Comparison of ENCODE assay signal across 8 cellular contexts in genomic region chr3:143775401-143775970, GRCh38.
A peak's percentile ranks its signal among the peaks of the same experiment; 100 is the strongest.
DNase-seq lines count a peak whose midpoint lies in the region; ATAC-seq and TF ChIP-seq lines count a peak whose summit lies in the region.

No MANE protein-coding gene starts in this region.

- BruUV-seq in mammary epithelial cell (replicated peaks; lab: Mats Ljungman, UMichigan): no TSS peak

- no peaks in the 10 kb centered on the region for H3K79me2 ChIP-seq in mammary epithelial cell (ENCODE audit: insufficient read depth, low read length)

- dilution Hi-C loops in mammary epithelial cell (cut with HindIII; ENCODE audit: low sequenced_read_pairs): no loop called here

- H3K9me3 ChIP-seq in mammary epithelial cell (replicated peaks; ENCODE audit: insufficient read depth, low read length): no peaks in the 10 kb centered on the region
- no peaks in the 10 kb centered on the region for H3K9me3 ChIP-seq in thyroid gland

- intact Hi-C loops in mammary epithelial cell (cut with micrococcal nuclease) (loop anchor here (1.0 to 10.0 kb wide), 3 partner anchors 111 to 1989 kb away; no protein-coding TSS in a partner anchor), thyroid gland (cut with DNase I) (loop anchor here (10.0 kb wide), 1 partner anchor 179 kb away; no protein-coding TSS in a partner anchor)

- WGBS in mammary epithelial cell (ENCODE audit: low coverage, missing lambda C conversion rate): 18% methylated on average over 7 of the region's 7 CpGs
- 18 to 26% methylated on average over 7 of the region's 7 CpGs for WGBS in thyroid gland, 2 donors

- H3K27ac ChIP-seq in mammary epithelial cell (ENCODE audit: insufficient read depth, low read depth, low read length): no peak overlapping the region
- no peak overlapping the region for H3K27ac ChIP-seq in thyroid gland

- ATAC-seq in GM19328 (IDR thresholded peaks at IDR 0.05; ENCODE audit: unreplicated experiment) (peak; percentile 88), HG03378 (IDR thresholded peaks at IDR 0.05; ENCODE audit: unreplicated experiment) (peak; percentile 89)

- peak; percentile 43 to 61 for TF ChIP-seq CTCF in mammary epithelial cell (conservative IDR thresholded peaks at IDR 0.05 in 1 of 2, IDR thresholded peaks at IDR 0.05 in 1 of 2; ENCODE audit: extremely low read depth in 1 of 2, insufficient read depth in 1 of 2, low read depth in 1 of 2, low read length in 2 of 2)
- peak in 4 of 6 experiments; percentile 32 to 67 (median 60) for TF ChIP-seq CTCF in thyroid gland (IDR thresholded peaks at IDR 0.05)

- H3K36me3 ChIP-seq in mammary epithelial cell (ENCODE audit: insufficient read depth, low read length) (no peaks in the 10 kb centered on the region), thyroid gland (no peaks in the 10 kb centered on the region)

- no peaks in the 10 kb centered on the region for H3K27me3 ChIP-seq in mammary epithelial cell (ENCODE audit: insufficient read depth, low read length)
- H3K27me3 ChIP-seq in thyroid gland: no peaks in the 10 kb centered on the region

- peak; percentile 29 for DNase-seq in DMS53 treated with DMSO at 0.1 percent for 48 hours (lab: John Stamatoyannopoulos, UW; ENCODE audit: unreplicated experiment)
- peak; percentile 76 for DNase-seq in NCI-H748 (lab: John Stamatoyannopoulos, UW; ENCODE audit: unreplicated experiment)
- DNase-seq in mammary epithelial cell: peak; percentile 44
- peak; percentile 43 for DNase-seq in kidney tubule cell (ENCODE audit: low spot score)
- DNase-seq in thyroid gland: peak in 1 of 2 donors; percentile 10
- no peak for DNase-seq in stimulated activated CD8-positive, alpha-beta memory T cell treated with anti-CD3 and anti-CD28 coated beads, Interleukin-4, amount 100 ng/mL, for 48 hours

- no peaks in the 10 kb centered on the region for H4K20me1 ChIP-seq in mammary epithelial cell (ENCODE audit: insufficient read depth, low read length)

- H3K4me1 ChIP-seq in mammary epithelial cell (ENCODE audit: insufficient read depth, low read length): peaks cover 9% of the 10 kb centered on the region
- no peaks in the 10 kb centered on the region for H3K4me1 ChIP-seq in thyroid gland

- peak overlapping the region; percentile 76 for H2AFZ ChIP-seq in mammary epithelial cell (ENCODE audit: low read depth, low read length)

- CTCF ChIA-PET in mammary epithelial cell (lab: Charles Lee; ENCODE audit: low non-redundant PET): interaction anchor here (0.5 to 0.7 kb wide), 3 partner anchors 11 to 73 kb away, joined by 3 to 4 read pairs (median 4); partner anchors contain the start of gene SLC9A9

- no peak for TF ChIP-seq POLR2A in thyroid gland (IDR thresholded peaks at IDR 0.05)

- H3K4me3 ChIP-seq in mammary epithelial cell (replicated peaks in 1 of 3; ENCODE audit: insufficient read depth in 1 of 3, low read depth in 2 of 3, low read length in 3 of 3): no peak overlapping the region
- H3K4me3 ChIP-seq in thyroid gland (replicated peaks in 1 of 3): no peak overlapping the region

- in situ Hi-C loops in mammary epithelial cell (cut with MboI; ENCODE audit: low sequenced_read_pairs in 2 of 2): no loop called here

- H3K4me2 ChIP-seq in mammary epithelial cell (ENCODE audit: insufficient read depth, low read depth, low read length): peak overlapping the region; percentile 64

- no peak overlapping the region for H3K9ac ChIP-seq in mammary epithelial cell (ENCODE audit: insufficient read depth, low read length)
